In genomic region chr9:133354766-133355165, GRCh38 we compare ENCODE assay signal across 1 cellular context.
TF ChIP-seq lines count a peak whose summit lies in the region.

No MANE protein-coding gene starts in this region.

TF ChIP-seq in K562, 482 proteins besides CTCF, POLR2A, EP300 and RAD21:
- TF ChIP-seq ZBTB34 (CRISPR knock-in tag; IDR thresholded peaks at IDR 0.05) (no peak), KDM5B (IDR thresholded peaks at IDR 0.05; ENCODE audit: insufficient replicate concordance, low read depth, low read length) (peak; percentile 35), ZNF766 (CRISPR knock-in tag; conservative IDR thresholded peaks at IDR 0.05) (no peak), ZNF175 (CRISPR knock-in tag; IDR thresholded peaks at IDR 0.05; ENCODE audit: low read depth) (no peak), NELFE (IDR thresholded peaks at IDR 0.05; ENCODE audit: insufficient read depth, insufficient read length) (no peak)
